In genomic region chr4:169335331-169335730, GRCh38 we compare ENCODE assay signal across 1 cellular context.
TF ChIP-seq lines count a peak whose summit lies in the region.

No MANE protein-coding gene starts in this region.

TF ChIP-seq in HCT116, 20 proteins besides CTCF, POLR2A, EP300 and RAD21 (continued from another document):
- TF ChIP-seq ZBTB33 (IDR thresholded peaks at IDR 0.05; ENCODE audit: extremely low read depth, insufficient replicate concordance, low read length) (no peak), ZNF274 (IDR thresholded peaks at IDR 0.05; ENCODE audit: low read depth, low read length) (no peak), SP1 (IDR thresholded peaks at IDR 0.05; ENCODE audit: low read depth) (no peak), EZH2phosphoT487 (IDR thresholded peaks at IDR 0.05; ENCODE audit: borderline replicate concordance) (no peak), SRF (IDR thresholded peaks at IDR 0.05; ENCODE audit: low read depth) (no peak)
